Comparison of ENCODE assay signal across 3 cellular contexts in genomic region chr15:41491889-41492288, GRCh38.
TF ChIP-seq lines count a peak whose summit lies in the region.

No MANE protein-coding gene starts in this region.

TF ChIP-seq in HEK293, 187 proteins besides CTCF, POLR2A, EP300 and RAD21:
- TF ChIP-seq ZNF2 (tag by site-specific recombination; IDR thresholded peaks at IDR 0.05) (peak; percentile 59), ZBTB10 (tag by site-specific recombination; IDR thresholded peaks at IDR 0.05) (no peak), HOXD13 (CRISPR knock-in tag; IDR thresholded peaks at IDR 0.05; ENCODE audit: borderline replicate concordance) (no peak)

TF ChIP-seq in H1, 55 proteins besides CTCF, POLR2A, EP300 and RAD21:
- no peak for TF ChIP-seq CTBP2 (IDR thresholded peaks at IDR 0.05; ENCODE audit: borderline replicate concordance, insufficient read depth, insufficient read length, low read length)
- no peak for TF ChIP-seq CHD2 (IDR thresholded peaks at IDR 0.05; ENCODE audit: low read length)
- TF ChIP-seq MAFK (IDR thresholded peaks at IDR 0.05; ENCODE audit: low read depth, low read length), result no peak
- TF ChIP-seq ASH2L (IDR thresholded peaks at IDR 0.05; ENCODE audit: low read length), result no peak
- no peak for TF ChIP-seq SRF (IDR thresholded peaks at IDR 0.05; ENCODE audit: low read depth, low read length)
- no peak for TF ChIP-seq NANOG (IDR thresholded peaks at IDR 0.05; ENCODE audit: insufficient read depth, low read depth, low read length, poor library complexity, severe bottlenecking)

TF ChIP-seq in SK-N-SH treated with all-trans-retinoic acid at 6 μM for 48 hours, 23 proteins besides CTCF, POLR2A, EP300 and RAD21:
- TF ChIP-seq GLIS3 (CRISPR knock-in tag; IDR thresholded peaks at IDR 0.05) (no peak), CSDC2 (CRISPR knock-in tag; IDR thresholded peaks at IDR 0.05) (no peak), ZNF70 (CRISPR knock-in tag; IDR thresholded peaks at IDR 0.05) (no peak)
